In the genomic region with DNA sequence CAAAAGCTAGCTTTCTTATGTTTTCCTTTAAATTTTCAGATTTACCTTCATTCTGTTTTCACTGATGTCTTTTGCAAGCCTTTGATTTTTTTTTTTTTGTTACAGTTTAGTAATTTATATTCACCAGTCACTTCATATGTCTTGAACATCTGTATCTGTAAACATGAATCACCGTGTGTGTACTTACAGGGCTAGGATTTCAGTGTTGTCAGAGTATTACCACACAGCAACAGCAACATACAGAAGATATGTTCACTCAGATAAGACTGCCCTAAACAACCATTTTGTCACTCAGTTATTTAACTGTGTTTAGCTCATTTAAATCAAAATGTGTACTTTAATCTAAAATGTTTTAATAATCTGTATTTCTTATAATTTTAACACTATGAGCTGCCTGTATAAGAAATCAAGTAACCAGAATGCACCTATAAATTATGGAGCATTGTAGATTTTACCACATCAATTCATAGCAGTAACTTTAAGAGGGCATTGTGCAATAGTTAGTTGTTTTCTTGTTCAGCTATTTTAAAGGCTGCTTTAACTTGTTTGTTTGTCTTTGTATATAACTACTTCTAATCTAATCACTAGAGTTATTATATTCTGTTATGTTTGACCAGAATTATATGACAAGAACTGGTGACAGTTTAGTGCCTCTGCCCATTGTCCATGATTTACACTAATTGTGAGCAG, we compare ENCODE assay signal across 28 cellular contexts. TPM values are rescaled to one million over a fixed set of nuclear protein-coding genes. Genes with fewer than 3 reads are reported as not detected.
DNase-seq lines count a peak whose midpoint lies in the region; ATAC-seq and TF ChIP-seq lines count a peak whose summit lies in the region.
"Had no signal": no experiment of that assay in that cellular context is flagged by ENCODE, and none has a peak within 500 bp of the region (broad histone marks: within the 10 kb centered on the region; RNA-seq: fewer than 3 reads in every experiment).

No MANE protein-coding gene starts in this region.

- H2AFZ ChIP-seq in smooth muscle cell (ENCODE audit: low read depth) = no peak overlapping the region

- TF ChIP-seq CTCF in fibroblast of pulmonary artery (IDR thresholded peaks at IDR 0.05; ENCODE audit: low read length, missing control alignments) (no peak), smooth muscle cell (IDR thresholded peaks at IDR 0.05; ENCODE audit: borderline replicate concordance, insufficient read depth, poor library complexity, severe bottlenecking) (no peak)

- H4K20me1 ChIP-seq in smooth muscle cell (ENCODE audit: low read depth) = peaks cover 71% of the 10 kb centered on the region

- ATAC-seq in T-helper 17 cell = no peak

- no peaks in the 10 kb centered on the region for H3K9me3 Mint-ChIP-seq in T-helper 2 cell treated with Interferon-gamma antibody and Interleukin-4, amounts not matched to agents 5 μg/mL and 100 μg/mL, for 36 hours

- H3K4me1 ChIP-seq in smooth muscle cell (ENCODE audit: low read depth) = no peaks in the 10 kb centered on the region

- no peaks in the 10 kb centered on the region for H3K9me3 ChIP-seq in smooth muscle cell (replicated peaks; ENCODE audit: low read depth)
- H3K9me3 ChIP-seq in T-helper 17 cell (ENCODE audit: control insufficient read depth, low read length, poor library complexity, severe bottlenecking) = no peaks in the 10 kb centered on the region

- no peak overlapping the region for H3K27ac Mint-ChIP-seq in T-helper 2 cell treated with Interferon-gamma antibody and Interleukin-4, amounts not matched to agents 5 μg/mL and 100 μg/mL, for 36 hours
- H3K27ac Mint-ChIP-seq in T-helper 17 cell = no peak overlapping the region
- H3K27ac Mint-ChIP-seq: activated naive CD4-positive, alpha-beta T cell treated with anti-CD3 and anti-CD28 coated beads, Interleukin-2, amount 10 ng/mL, durations not matched to agents 7 days and 5 days; CD4-positive, alpha-beta T cell; mesothelial cell of epicardium had no signal

- no peaks in the 10 kb centered on the region for H3K4me1 Mint-ChIP-seq in T-helper 2 cell treated with Interferon-gamma antibody and Interleukin-4, amounts not matched to agents 5 μg/mL and 100 μg/mL, for 36 hours (ENCODE audit: low read depth)
- no peaks in the 10 kb centered on the region for H3K4me1 Mint-ChIP-seq in T-helper 17 cell
- H3K4me1 Mint-ChIP-seq: activated naive CD4-positive, alpha-beta T cell treated with anti-CD3 and anti-CD28 coated beads, Interleukin-2, amount 10 ng/mL, durations not matched to agents 7 days and 5 days; mesothelial cell of epicardium had no signal

- H3K27me3 ChIP-seq in smooth muscle cell (ENCODE audit: low read depth) = no peaks in the 10 kb centered on the region

- H3K4me3 Mint-ChIP-seq in T-helper 2 cell treated with Interferon-gamma antibody and Interleukin-4, amounts not matched to agents 5 μg/mL and 100 μg/mL, for 36 hours = no peak overlapping the region
- no peak overlapping the region for H3K4me3 Mint-ChIP-seq in T-helper 17 cell
- H3K4me3 Mint-ChIP-seq: activated naive CD4-positive, alpha-beta T cell treated with anti-CD3 and anti-CD28 coated beads, Interleukin-2, amount 10 ng/mL, durations not matched to agents 7 days and 5 days; CD4-positive, alpha-beta T cell; mesothelial cell of epicardium had no signal

- WGBS in smooth muscle cell (ENCODE audit: low lambda C conversion rate) = 36% methylated on average over 1 of the region's 1 CpG

- peaks cover 16% of the 10 kb centered on the region for H3K79me2 ChIP-seq in smooth muscle cell (ENCODE audit: low read depth)

- H3K4me2 ChIP-seq in smooth muscle cell = no peak overlapping the region

- DNase-seq in NCI-H2196 (lab: John Stamatoyannopoulos, UW; ENCODE audit: unreplicated experiment) (peak; percentile 21), NCI-H2196 treated with DMSO at 0.1 percent for 48 hours (lab: John Stamatoyannopoulos, UW; ENCODE audit: unreplicated experiment) (no peak), RKO (ENCODE audit: low spot score) (peak; percentile 5), fibroblast of pulmonary artery (ENCODE audit: low read depth) (peak; percentile 72), smooth muscle cell (lab: John Stamatoyannopoulos, UW; ENCODE audit: unreplicated experiment) (no peak), T-helper 17 cell (no peak)
- DNase-seq in activated naive CD4-positive, alpha-beta T cell treated with Interleukin-2 at 50 U/mL for 16 hours = no peak
- no peak for DNase-seq in T-helper 2 cell treated with Interferon-gamma antibody and Interleukin-4, amounts not matched to agents 5 μg/mL and 100 μg/mL, for 36 hours (ENCODE audit: low spot score)
- DNase-seq: activated CD4-positive, alpha-beta T cell treated with anti-CD3 and anti-CD28 coated beads, Interleukin-2, amount 50 U/mL, for 48 hours; activated naive CD4-positive, alpha-beta T cell treated with anti-CD3 and anti-CD28 coated beads, Interleukin-2, amount 10 ng/mL, durations not matched to agents 7 days and 5 days; activated T-cell treated with anti-CD3 and anti-CD28 coated beads, Interleukin-2, amount 50 U/mL, for 1 hour; CD4-positive, alpha-beta T cell; hippocampal formation; kidney glomerular epithelial cell; MV-4-11; NCI-H2081; NCI-H774; RPMI8226; stimulated activated naive CD4-positive, alpha-beta T cell treated with Interleukin-2 at 50 U/mL for 16 hours; SW 1271; trophoblast cell had no signal

- peaks cover 2% of the 10 kb centered on the region for H3K36me3 Mint-ChIP-seq in T-helper 2 cell treated with Interferon-gamma antibody and Interleukin-4, amounts not matched to agents 5 μg/mL and 100 μg/mL, for 36 hours (ENCODE audit: low read depth)
- H3K36me3 Mint-ChIP-seq in T-helper 17 cell (ENCODE audit: low read depth) = peaks cover 2% of the 10 kb centered on the region
- H3K36me3 Mint-ChIP-seq: activated naive CD4-positive, alpha-beta T cell treated with anti-CD3 and anti-CD28 coated beads, Interleukin-2, amount 10 ng/mL, durations not matched to agents 7 days and 5 days had no signal

- H3F3A ChIP-seq in smooth muscle cell (ENCODE audit: low read depth) = peaks cover 19% of the 10 kb centered on the region

- peak overlapping the region; percentile 26 for H3K27ac ChIP-seq in smooth muscle cell (ENCODE audit: low read depth)

- no peak overlapping the region for H3K9ac ChIP-seq in smooth muscle cell (ENCODE audit: low read depth)

- H3K4me3 ChIP-seq in fibroblast of pulmonary artery (replicated peaks; ENCODE audit: low read depth, low read length) (no peak overlapping the region), smooth muscle cell (no peak overlapping the region)

- H3K27me3 Mint-ChIP-seq in T-helper 2 cell treated with Interferon-gamma antibody and Interleukin-4, amounts not matched to agents 5 μg/mL and 100 μg/mL, for 36 hours (ENCODE audit: low read depth) = peaks cover 4% of the 10 kb centered on the region
- no peaks in the 10 kb centered on the region for H3K27me3 Mint-ChIP-seq in T-helper 17 cell
- H3K27me3 Mint-ChIP-seq: activated naive CD4-positive, alpha-beta T cell treated with anti-CD3 and anti-CD28 coated beads, Interleukin-2, amount 10 ng/mL, durations not matched to agents 7 days and 5 days; CD4-positive, alpha-beta T cell had no signal

- H3K36me3 ChIP-seq in smooth muscle cell (ENCODE audit: low read depth) = peaks cover 22% of the 10 kb centered on the region

RNA-seq across cellular contexts. Expression of a gene that starts 50.4 kb away (rescaled TPM):
- total RNA-seq in smooth muscle cell = not detected in 2 replicates
- not detected in 2 replicates for polyA plus RNA-seq in smooth muscle cell
- not detected for total RNA-seq in T-helper 17 cell
- total RNA-seq: A172; CD4-positive, alpha-beta T cell; Daoy; dermis microvascular lymphatic vessel endothelial cell; epithelial cell of proximal tubule; mesothelial cell of epicardium; pulmonary artery endothelial cell had no signal
- polyA plus RNA-seq: neural cell had no signal

Comparison
In these comparisons a context has a peak if more than half of its experiments do, and no peak if none do; other contexts are left out.
1. DNase-seq: peak in NCI-H2196 (single experiment), RKO (single experiment) and fibroblast of pulmonary artery (single experiment); none in NCI-H2196 treated with DMSO at 0.1 percent for 48 hours (single experiment), smooth muscle cell (single experiment), activated naive CD4-positive, alpha-beta T cell treated with Interleukin-2 at 50 U/mL for 16 hours (single experiment), T-helper 2 cell treated with Interferon-gamma antibody and Interleukin-4, amounts not matched to agents 5 μg/mL and 100 μg/mL, for 36 hours (single experiment) and T-helper 17 cell (0 of 3).